In genomic region chr10:73924935-73925334, GRCh38 we compare ENCODE assay signal across 21 cellular contexts. TPM values are rescaled to one million over a fixed set of nuclear protein-coding genes. Genes with fewer than 3 reads are reported as not detected.
DNase-seq lines count a peak whose midpoint lies in the region; ATAC-seq and TF ChIP-seq lines count a peak whose summit lies in the region.
"Had no signal": no experiment of that assay in that cellular context is flagged by ENCODE, and none has a peak within 500 bp of the region (broad histone marks: within the 10 kb centered on the region; RNA-seq: fewer than 3 reads in every experiment).

No MANE protein-coding gene starts in this region.

- no peaks in the 10 kb centered on the region for H3K9me3 Mint-ChIP-seq in activated CD4-positive, alpha-beta T cell treated with anti-CD3 and anti-CD28 coated beads for 36 hours (ENCODE audit: low read depth)
- no peaks in the 10 kb centered on the region for H3K9me3 Mint-ChIP-seq in dendritic cell treated with granulocyte-macrophage colony-stimulating factor and Interleukin-4, amounts not matched to agents 40 ng/mL and 50 ng/mL, for 4 days

- H3K4me3 ChIP-seq in HEK293 (ENCODE audit: low read depth, low read length) (no peak overlapping the region), neutrophil (ENCODE audit: low read depth in 1 of 2, low read length in 1 of 2) (no peak overlapping the region), esophagus squamous epithelium (no peak overlapping the region)
- H3K4me3 ChIP-seq: SJSA1 had no signal

- no peaks in the 10 kb centered on the region for H3K4me1 ChIP-seq in HEK293 (ENCODE audit: control insufficient read depth, insufficient read depth, low read length)
- peaks cover 54 to 67% of the 10 kb centered on the region in 2 experiments for H3K4me1 ChIP-seq in neutrophil (ENCODE audit: control insufficient read depth in 1 of 2, insufficient read depth in 1 of 2, low read depth in 1 of 2, low read length in 1 of 2)
- peaks cover under 1 to 38% (median 7%) of the 10 kb centered on the region in 3 donors for H3K4me1 ChIP-seq in esophagus squamous epithelium

- H3K9me3 ChIP-seq in HEK293 (ENCODE audit: control insufficient read depth, insufficient read depth, low read depth, low read length) (no peaks in the 10 kb centered on the region), neutrophil (no peaks in the 10 kb centered on the region), esophagus squamous epithelium (no peaks in the 10 kb centered on the region)
- H3K9me3 ChIP-seq: SJSA1 had no signal

- intact Hi-C loops in activated CD4-positive, alpha-beta T cell treated with anti-CD3 and anti-CD28 coated beads for 36 hours (cut with DNase I, micrococcal nuclease): no loop called here
- intact Hi-C loops in dendritic cell treated with granulocyte-macrophage colony-stimulating factor and Interleukin-4, amounts not matched to agents 40 ng/mL and 50 ng/mL, for 4 days (cut with micrococcal nuclease): no loop called here
- intact Hi-C loops in esophagus squamous epithelium (cut with DNase I): no loop called here

- WGBS in esophagus squamous epithelium, 2 donors: 100% methylated on average over 1 of the region's 1 CpG; no CpG with 5 or more reads in 1 of the 2 donors

- H3K4me1 Mint-ChIP-seq in activated CD4-positive, alpha-beta T cell treated with anti-CD3 and anti-CD28 coated beads for 36 hours: peaks cover 21% of the 10 kb centered on the region
- peaks cover 44% of the 10 kb centered on the region for H3K4me1 Mint-ChIP-seq in dendritic cell treated with granulocyte-macrophage colony-stimulating factor and Interleukin-4, amounts not matched to agents 40 ng/mL and 50 ng/mL, for 4 days (ENCODE audit: low read depth)

- H3K36me3 ChIP-seq in HEK293 (ENCODE audit: control insufficient read depth in 2 of 2, insufficient read depth in 1 of 2, low read length in 2 of 2): no peaks in the 10 kb centered on the region
- no peaks in the 10 kb centered on the region for H3K36me3 ChIP-seq in neutrophil
- no peaks in the 10 kb centered on the region for H3K36me3 ChIP-seq in esophagus squamous epithelium
- H3K36me3 ChIP-seq: SJSA1 had no signal

- peaks cover 26% of the 10 kb centered on the region for H3K27me3 Mint-ChIP-seq in activated CD4-positive, alpha-beta T cell treated with anti-CD3 and anti-CD28 coated beads for 36 hours
- no peaks in the 10 kb centered on the region for H3K27me3 Mint-ChIP-seq in dendritic cell treated with granulocyte-macrophage colony-stimulating factor and Interleukin-4, amounts not matched to agents 40 ng/mL and 50 ng/mL, for 4 days

- no peak for TF ChIP-seq POLR2A in esophagus squamous epithelium (IDR thresholded peaks at IDR 0.05)

- no peak overlapping the region for H3K4me3 Mint-ChIP-seq in activated CD4-positive, alpha-beta T cell treated with anti-CD3 and anti-CD28 coated beads for 36 hours
- H3K4me3 Mint-ChIP-seq in dendritic cell treated with granulocyte-macrophage colony-stimulating factor and Interleukin-4, amounts not matched to agents 40 ng/mL and 50 ng/mL, for 4 days: no peak overlapping the region
- H3K4me3 Mint-ChIP-seq: CD14-positive monocyte had no signal

- CTCF ChIA-PET in activated CD4-positive, alpha-beta T cell treated with anti-CD3 and anti-CD28 coated beads for 36 hours (lab: Charles Lee): interaction anchor here (0.7 to 1.2 kb wide), 4 partner anchors 14 to 113 kb away, joined by 3 to 6 read pairs (median 3); partner anchors contain the start of gene PLAU
- CTCF ChIA-PET in HEK293 (lab: Yijun Ruan, JAX): interaction anchor here (1.8 kb wide), 1 partner anchor 16 kb away, joined by 18 read pairs; no protein-coding TSS in a partner anchor

- no peaks in the 10 kb centered on the region for H3K27me3 ChIP-seq in neutrophil
- no peaks in the 10 kb centered on the region for H3K27me3 ChIP-seq in esophagus squamous epithelium
- H3K27me3 ChIP-seq: SJSA1 had no signal

- ATAC-seq in activated CD4-positive, alpha-beta T cell treated with anti-CD3 and anti-CD28 coated beads for 36 hours: no peak
- ATAC-seq: HepG2 had no signal

- no peak overlapping the region for H3K27ac ChIP-seq in HEK293 (ENCODE audit: extremely low read depth, low read depth, low read length)
- peak overlapping the region; percentile 86 for H3K27ac ChIP-seq in neutrophil
- H3K27ac ChIP-seq in esophagus squamous epithelium: no peak overlapping the region
- H3K27ac ChIP-seq: 22Rv1, SJSA1 had no signal

- no peaks in the 10 kb centered on the region for H3K36me3 Mint-ChIP-seq in activated CD4-positive, alpha-beta T cell treated with anti-CD3 and anti-CD28 coated beads for 36 hours (ENCODE audit: low read depth)
- H3K36me3 Mint-ChIP-seq in dendritic cell treated with granulocyte-macrophage colony-stimulating factor and Interleukin-4, amounts not matched to agents 40 ng/mL and 50 ng/mL, for 4 days (ENCODE audit: low read depth): no peaks in the 10 kb centered on the region

- POLR2A ChIA-PET in activated CD4-positive, alpha-beta T cell treated with anti-CD3 and anti-CD28 coated beads for 36 hours (lab: Charles Lee): interaction anchor here (0.6 kb wide), 1 partner anchor 48 kb away, joined by 7 read pairs; no protein-coding TSS in a partner anchor
- POLR2A ChIA-PET in HEK293 (lab: Yijun Ruan, JAX): no interaction called here

- peak overlapping the region; percentile 5 for H3K27ac Mint-ChIP-seq in activated CD4-positive, alpha-beta T cell treated with anti-CD3 and anti-CD28 coated beads for 36 hours
- H3K27ac Mint-ChIP-seq in dendritic cell treated with granulocyte-macrophage colony-stimulating factor and Interleukin-4, amounts not matched to agents 40 ng/mL and 50 ng/mL, for 4 days: peak overlapping the region; percentile 75

- TF ChIP-seq CTCF in HEK293 (tag by site-specific recombination; IDR thresholded peaks at IDR 0.05): no peak
- no peak for TF ChIP-seq CTCF in neutrophil (IDR thresholded peaks at IDR 0.05)
- TF ChIP-seq CTCF in esophagus squamous epithelium (IDR thresholded peaks at IDR 0.05): no peak

- no peak for DNase-seq in activated CD4-positive, alpha-beta T cell treated with anti-CD3 and anti-CD28 coated beads for 36 hours
- no peak for DNase-seq in activated CD4-positive, alpha-beta T cell treated with anti-CD3 and anti-CD28 coated beads, Interleukin-2, amount 50 U/mL, for 48 hours
- no peak for DNase-seq in esophagus squamous epithelium (lab: John Stamatoyannopoulos, UW)
- DNase-seq in NCI-H446 treated with DMSO at 0.1 percent for 48 hours (lab: John Stamatoyannopoulos, UW): no peak
- no peak for DNase-seq in OCI-M2 (lab: John Stamatoyannopoulos, UW; ENCODE audit: unreplicated experiment)
- DNase-seq: AML-193, H7, KG1, NCI-H1092, NCI-H1436 treated with DMSO at 0.1 percent for 48 hours, NCI-H2029, NCI-H345, NCI-H524 treated with DMSO at 0.1 percent for 48 hours, OCI-M1 had no signal

TF ChIP-seq in HEK293, 187 proteins besides CTCF, POLR2A, EP300 and RAD21:
- TF ChIP-seq ZNF121 (tag by site-specific recombination; IDR thresholded peaks at IDR 0.05) (peak; percentile 55; the same call in 1 of the 2 replicates), ZFP41 (tag by site-specific recombination; IDR thresholded peaks at IDR 0.05; ENCODE audit: borderline replicate concordance) (no peak)
TF ChIP-seq in HEK293: peak in this region for 1.

RNA-seq across cellular contexts. Expression of gene PLAU, which starts 14.0 kb away (rescaled TPM):
- total RNA-seq in activated CD4-positive, alpha-beta T cell treated with anti-CD3 and anti-CD28 coated beads for 36 hours: under 1 TPM in 1 of 2 experiments, not detected in 1; 0.16 TPM
- total RNA-seq in esophagus squamous epithelium: 10 to 100 TPM in 2 of 4 donors, 1 to 10 TPM in 2; 8.8 to 15.9 (median 11.9) TPM

RNA-seq across cellular contexts. Expression of gene CAMK2G, which starts 50.6 kb away (rescaled TPM):
- 10 to 100 TPM; 16.4 to 19.4 TPM for total RNA-seq in activated CD4-positive, alpha-beta T cell treated with anti-CD3 and anti-CD28 coated beads for 36 hours
- total RNA-seq in esophagus squamous epithelium: 10 to 100 TPM; 15.5 to 37.0 (median 28.6) TPM

Comparison
In these comparisons a context has a peak if more than half of its experiments do, and no peak if none do; other contexts are left out.
1. RNA of gene PLAU, which starts 14.0 kb away (total RNA-seq): 8.8 to 15.9 TPM in esophagus squamous epithelium; 0.16 TPM in activated CD4-positive, alpha-beta T cell treated with anti-CD3 and anti-CD28 coated beads for 36 hours; every median in the first group is over 4 times any median in the second.